ENCODE assay signal across 8 cellular contexts in the genomic region with DNA sequence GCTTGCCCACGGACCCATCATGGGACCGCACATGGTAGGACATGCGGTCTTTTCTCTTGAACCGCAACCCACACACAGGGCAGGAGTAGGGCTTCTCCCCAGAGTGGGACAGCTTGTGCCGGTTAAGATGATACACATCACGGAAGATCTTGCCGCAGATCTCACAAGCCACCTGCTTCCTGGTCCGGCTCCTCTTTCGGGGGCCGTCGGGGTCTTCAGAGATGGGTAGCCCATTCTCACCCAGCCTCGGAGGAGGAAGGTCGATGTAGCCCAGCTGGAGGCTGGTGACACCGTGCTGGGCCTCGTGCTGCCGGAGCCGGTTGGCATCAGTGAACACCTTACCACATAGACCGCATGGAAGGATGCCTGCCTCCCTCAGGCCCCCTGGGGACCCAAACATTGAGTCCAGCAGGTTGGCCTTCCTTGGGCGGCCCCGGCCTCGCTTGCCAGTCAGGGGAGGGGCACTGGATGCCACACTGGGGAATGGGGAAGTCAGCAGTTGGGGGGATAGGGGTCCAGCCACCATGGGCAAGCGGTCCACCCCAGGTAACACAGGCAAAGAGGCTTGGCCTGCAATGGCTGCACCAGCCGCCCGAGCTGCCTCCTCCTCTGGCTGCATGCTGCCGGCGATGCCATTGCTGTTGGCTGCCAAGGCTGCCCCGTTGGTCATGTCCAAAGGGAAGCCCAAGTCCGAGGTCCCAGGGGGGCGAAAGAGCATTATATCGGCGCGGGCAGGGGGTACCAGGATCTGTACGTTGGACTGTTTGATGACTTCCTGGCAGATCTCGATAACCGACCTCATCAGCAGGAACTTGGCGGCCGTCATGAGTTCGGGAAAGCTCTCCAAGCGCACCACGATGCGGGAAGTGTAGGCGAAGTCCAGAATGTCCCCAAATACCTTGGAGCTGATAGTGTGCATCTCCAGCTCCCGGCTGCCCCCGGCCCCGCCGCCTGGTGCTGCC. TPM values are rescaled to one million over a fixed set of nuclear protein-coding genes. Genes with fewer than 3 reads are reported as not detected.
DNase-seq lines count a peak whose midpoint lies in the region; ATAC-seq, FAIRE-seq and TF ChIP-seq lines count a peak whose summit lies in the region.

No MANE protein-coding gene starts in this region.

- H3K27me3 ChIP-seq in Panc1 (ENCODE audit: control insufficient read depth, insufficient read depth, low read length) = no peaks in the 10 kb centered on the region
- H3K27me3 ChIP-seq in GM12878 (replicated peaks in 1 of 2; ENCODE audit: control insufficient read depth in 2 of 2, insufficient read depth in 2 of 2, low read length in 1 of 2) = no peaks in the 10 kb centered on the region
- H3K27me3 ChIP-seq in WERI-Rb-1 (ENCODE audit: insufficient read depth, low read depth, severe bottlenecking) = no peaks in the 10 kb centered on the region

- H3K36me3 ChIP-seq in Panc1 (ENCODE audit: control insufficient read depth, insufficient read depth, low read length) (no peaks in the 10 kb centered on the region), GM12878 (ENCODE audit: control insufficient read depth in 2 of 2, insufficient read depth in 2 of 2, low read length in 1 of 2) (peaks cover 14 to 15% of the 10 kb centered on the region in 2 experiments), WERI-Rb-1 (peaks cover 52% of the 10 kb centered on the region)

- POLR2A ChIA-PET in Panc1 (lab: Charles Lee) (no interaction called here), GM12878 (lab: Charles Lee) (no interaction called here)

- H3K9ac ChIP-seq in GM12878 (ENCODE audit: control insufficient read depth, insufficient read depth, low read length) = peak overlapping the region; percentile 71

- intact Hi-C loops in Panc1 (cut with micrococcal nuclease; ENCODE audit: unreplicated experiment) (no loop called here), GM12878 (cut with micrococcal nuclease; ENCODE audit: unreplicated experiment) (loop anchor here (5.0 kb wide), 2 partner anchors 53 to 408 kb away; a partner anchor contains a TSS)

- H3K4me2 ChIP-seq in GM12878 (ENCODE audit: control insufficient read depth, insufficient read depth) = peak overlapping the region; percentile 99

- ATAC-seq in Panc1 (no peak), GM12878 (peak; percentile 26), GM19397 (IDR thresholded peaks at IDR 0.05; ENCODE audit: unreplicated experiment) (no peak), GM21390 (IDR thresholded peaks at IDR 0.05; ENCODE audit: unreplicated experiment) (no peak)

- H3K27ac ChIP-seq in Panc1 (ENCODE audit: low read length) (no peak overlapping the region; the same call in 1 of the 2 replicates), GM12878 (ENCODE audit: control insufficient read depth, insufficient read depth) (peak overlapping the region; percentile 57), WERI-Rb-1 (no peak overlapping the region)

- H2AFZ ChIP-seq in GM12878 (ENCODE audit: control insufficient read depth, low read depth, low read length) = peak overlapping the region; percentile 16

- H3K4me3 ChIP-seq in Panc1 (ENCODE audit: low read depth in 2 of 2, low read length in 2 of 2) (peak overlapping the region; percentile 45 to 53), GM12878 (peak overlapping the region; percentile 85), WERI-Rb-1 (ENCODE audit: low read depth, low read length) (no peak overlapping the region)

- H3K9me3 ChIP-seq in Panc1 (ENCODE audit: control insufficient read depth, insufficient read depth, low read depth, low read length) (no peaks in the 10 kb centered on the region), GM12878 (replicated peaks; ENCODE audit: control insufficient read depth, insufficient read depth, low read length) (no peaks in the 10 kb centered on the region), WERI-Rb-1 (ENCODE audit: severe bottlenecking) (no peaks in the 10 kb centered on the region)

- peak; percentile 66 for TF ChIP-seq POLR2A in GM12878 (IDR thresholded peaks at IDR 0.05; ENCODE audit: low read depth, low read length)

- BruUV-seq in Panc1 (replicated peaks; lab: Mats Ljungman, UMichigan) (no TSS peak), GM12878 (replicated peaks; lab: Mats Ljungman, UMichigan) (no TSS peak)

- TF ChIP-seq CTCF in GM10266 (IDR thresholded peaks at IDR 0.05; ENCODE audit: control insufficient read depth, insufficient read depth, low read depth, missing control alignments) = no peak
- TF ChIP-seq CTCF in Panc1 (IDR thresholded peaks at IDR 0.05) = no peak
- TF ChIP-seq CTCF in GM12878 (IDR thresholded peaks at IDR 0.05 in 2 of 3, conservative IDR thresholded peaks at IDR 0.05 in 1 of 3; ENCODE audit: control insufficient read depth in 2 of 3, extremely low read depth in 1 of 3, insufficient read depth in 1 of 3, low read depth in 3 of 3, low read length in 3 of 3) = no peak
- TF ChIP-seq CTCF in WERI-Rb-1 (IDR thresholded peaks at IDR 0.05; ENCODE audit: low read depth, low read length) = no peak

- DNase-seq in GM10266 (ENCODE audit: extremely low spot score) = peak; percentile 42
- no peak for DNase-seq in Panc1 (ENCODE audit: low read depth, low spot score)
- no peak for DNase-seq in GM12878 (ENCODE audit: low read depth, low spot score)
- peak; percentile 76 for DNase-seq in iris pigment epithelial cell (ENCODE audit: low read depth)
- peak; percentile 24 for DNase-seq in stimulated activated CD4-positive, alpha-beta T cell treated with anti-CD3 and anti-CD28 coated beads, Interleukin-1b, Interleukin-23, amount 100 ng/mL, for 48 hours
- no peak for DNase-seq in WERI-Rb-1

- RAD21 ChIA-PET in GM12878 (lab: Charles Lee; ENCODE audit: unreplicated experiment) = interaction anchor here (1.0 kb wide), 1 partner anchor 55 kb away, joined by 4 read pairs; no protein-coding TSS in a partner anchor

- peaks cover 40% of the 10 kb centered on the region for H3K79me2 ChIP-seq in GM12878 (ENCODE audit: control insufficient read depth, insufficient read depth, low read length)

- SMC1A ChIA-PET in GM12878 (lab: Charles Lee; ENCODE audit: uncharacterized antibody, unreplicated experiment) = interaction anchor here (0.7 to 0.9 kb wide), 3 partner anchors 69 to 294 kb away, joined by 3 read pairs; no protein-coding TSS in a partner anchor

- H4K20me1 ChIP-seq in GM12878 (ENCODE audit: control insufficient read depth, insufficient read depth) = peaks cover 5% of the 10 kb centered on the region; the same call in 1 of the 2 replicates

- no peak for TF ChIP-seq EP300 in GM12878 (IDR thresholded peaks at IDR 0.05; ENCODE audit: borderline replicate concordance in 1 of 2, control insufficient read depth in 1 of 2, low read depth in 2 of 2, low read length in 2 of 2)

- WGBS in GM12878 (ENCODE audit: insufficient coverage, insufficient replicate concordance, low lambda C conversion rate, missing lambda C conversion rate) = 3% methylated on average over 46 of the region's 46 CpGs

- peak; percentile 27 for FAIRE-seq in GM12878 (lab: Jason Lieb, UNC)

- CTCF ChIA-PET in Panc1 (lab: Charles Lee) = no interaction called here
- CTCF ChIA-PET in GM12878 (lab: Yijun Ruan, JAX) = interaction anchor here (0.8 to 1.8 kb wide), 7 partner anchors 8 to 625 kb away, joined by 3 to 4 read pairs (median 4); a partner anchor contains a TSS

- TF ChIP-seq RAD21 in GM12878 (IDR thresholded peaks at IDR 0.05; ENCODE audit: insufficient read depth, low read depth, low read length) = no peak

- in situ Hi-C loops in Panc1 (cut with HindIII; ENCODE audit: low pct_unique_long_range_greater_than_20kb, low sequenced_read_pairs) (no loop called here), GM12878 (cut with MboI) (loop anchor here (5.0 kb wide), 1 partner anchor 53 kb away; a partner anchor contains a TSS)

- peaks cover 17% of the 10 kb centered on the region for H3K4me1 ChIP-seq in Panc1 (ENCODE audit: control insufficient read depth, insufficient read depth, low read length)
- H3K4me1 ChIP-seq in GM12878 (ENCODE audit: control insufficient read depth, insufficient read depth, low read length) = peaks cover 20% of the 10 kb centered on the region

RNA-seq across cellular contexts. Expression of a gene that starts 1.5 kb away (rescaled TPM):
- total RNA-seq in Panc1 (2021; ENCODE audit: unreplicated experiment) (18.6 TPM), GM12878 (2014; rRNA removed) (20.4 and 22.3 TPM in 2 replicates), GM12878 (2014; rRNA removed; fragmentation: Illumina TruSeq; extraction: Trizol) (12.3 and 12.5 TPM in 2 replicates), GM12878 (2021) (27.3 and 32.7 TPM in 2 replicates)
- polyA plus RNA-seq in Panc1 (2012; ENCODE audit: insufficient read length) = 30.3 TPM
- 50.6 and 62.7 TPM in 2 replicates for total RNA-seq in GM12878 (2013; cell fraction: nucleolus; rRNA removed)
- 10.2 TPM for polyA plus RNA-seq in GM12878 (2011; ENCODE audit: low read depth)
- polyA plus RNA-seq in GM12878 (2011; rRNA removed) (10.6 and 15.3 TPM in 2 replicates), GM12878 (2014; fragmentation: Illumina TruSeq; extraction: Trizol) (14.3 and 17.3 TPM in 2 replicates), GM12878 (2014; fragmentation: Nextera tagmentation; extraction: Ambion mirVana) (1 to 10 TPM; 3.6 to 4.5 TPM), GM12878 (2014; rRNA removed) (17.7 and 21.2 TPM in 2 replicates), GM12878 (2016; fragmentation: Nextera tagmentation; extraction: Ambion mirVana) (1 to 10 TPM; 4.4 to 5.0 TPM)
- polyA plus RNA-seq in GM12878 (2011; cell fraction: cytosol; rRNA removed) = 16.7 and 17.7 TPM in 2 replicates
- polyA plus RNA-seq in GM12878 (2011; cell fraction: nucleus; rRNA removed) = 42.9 and 54.5 TPM in 2 replicates
- polyA plus RNA-seq in GM12878 (2012) = 15.5 and 20.4 TPM in 2 replicates
- polyA minus RNA-seq in GM12878 (2011; rRNA and poly(A)+ RNA removed) = 24.4 and 45.8 TPM in 2 replicates
- 15.2 and 19.1 TPM in 2 replicates for polyA minus RNA-seq in GM12878 (2011; cell fraction: cytosol; rRNA and poly(A)+ RNA removed)
- polyA minus RNA-seq in GM12878 (2011; cell fraction: nucleus; rRNA and poly(A)+ RNA removed) = 30.3 and 54.0 TPM in 2 replicates

RNA-seq across cellular contexts. Expression of a gene that starts 52.4 kb away (rescaled TPM):
- 3.6 TPM for total RNA-seq in Panc1 (2021; ENCODE audit: unreplicated experiment)
- 3.5 TPM for polyA plus RNA-seq in Panc1 (2012; ENCODE audit: insufficient read length)
- total RNA-seq in GM12878 (2013; cell fraction: nucleolus; rRNA removed) = 20.7 and 25.3 TPM in 2 replicates
- 3.4 and 3.6 TPM in 2 replicates for total RNA-seq in GM12878 (2014; rRNA removed)
- 2.3 and 2.6 TPM in 2 replicates for total RNA-seq in GM12878 (2014; rRNA removed; fragmentation: Illumina TruSeq; extraction: Trizol)
- total RNA-seq in GM12878 (2021) = 3.8 and 4.1 TPM in 2 replicates
- 4.0 TPM for polyA plus RNA-seq in GM12878 (2011; ENCODE audit: low read depth)
- polyA plus RNA-seq in GM12878 (2011; rRNA removed) = 5.6 and 6.5 TPM in 2 replicates
- 5.9 and 6.6 TPM in 2 replicates for polyA plus RNA-seq in GM12878 (2011; cell fraction: cytosol; rRNA removed)
- 7.6 and 10.6 TPM in 2 replicates for polyA plus RNA-seq in GM12878 (2011; cell fraction: nucleus; rRNA removed)
- 6.1 and 8.8 TPM in 2 replicates for polyA plus RNA-seq in GM12878 (2012)
- 1.2 and 2.4 TPM in 2 replicates for polyA plus RNA-seq in GM12878 (2014; fragmentation: Illumina TruSeq; extraction: Trizol)
- under 1 TPM; 0.77 to 0.80 TPM for polyA plus RNA-seq in GM12878 (2014; fragmentation: Nextera tagmentation; extraction: Ambion mirVana)
- 2.4 and 2.9 TPM in 2 replicates for polyA plus RNA-seq in GM12878 (2014; rRNA removed)
- polyA plus RNA-seq in GM12878 (2016; fragmentation: Nextera tagmentation; extraction: Ambion mirVana) = 1 to 10 TPM; 3.0 to 3.1 TPM
- polyA minus RNA-seq in GM12878 (2011; rRNA and poly(A)+ RNA removed) = 4.2 and 7.3 TPM in 2 replicates
- polyA minus RNA-seq in GM12878 (2011; cell fraction: cytosol; rRNA and poly(A)+ RNA removed) = 2.0 and 2.4 TPM in 2 replicates
- polyA minus RNA-seq in GM12878 (2011; cell fraction: nucleus; rRNA and poly(A)+ RNA removed) = 6.4 and 8.6 TPM in 2 replicates

RNA-seq across cellular contexts. Expression of a gene that starts 54.8 kb away (rescaled TPM):
- total RNA-seq in Panc1 (2021; ENCODE audit: unreplicated experiment) = 51.2 TPM
- polyA plus RNA-seq in Panc1 (2012; ENCODE audit: insufficient read length) = 78.3 TPM
- 59.6 and 69.7 TPM in 2 replicates for total RNA-seq in GM12878 (2013; cell fraction: nucleolus; rRNA removed)
- 61.7 and 62.3 TPM in 2 replicates for total RNA-seq in GM12878 (2014; rRNA removed)
- total RNA-seq in GM12878 (2014; rRNA removed; fragmentation: Illumina TruSeq; extraction: Trizol) = 64.1 and 65.0 TPM in 2 replicates
- 59.1 and 59.9 TPM in 2 replicates for total RNA-seq in GM12878 (2021)
- polyA plus RNA-seq in GM12878 (2011; ENCODE audit: low read depth) = 55.1 TPM
- polyA plus RNA-seq in GM12878 (2011; rRNA removed) = 87.2 and 112 TPM in 2 replicates
- 50.6 and 50.9 TPM in 2 replicates for polyA plus RNA-seq in GM12878 (2011; cell fraction: cytosol; rRNA removed)
- 46.1 and 49.4 TPM in 2 replicates for polyA plus RNA-seq in GM12878 (2011; cell fraction: nucleus; rRNA removed)
- 45.8 and 53.0 TPM in 2 replicates for polyA plus RNA-seq in GM12878 (2012)
- polyA plus RNA-seq in GM12878 (2014; fragmentation: Illumina TruSeq; extraction: Trizol) = 84.4 and 104 TPM in 2 replicates
- polyA plus RNA-seq in GM12878 (2014; fragmentation: Nextera tagmentation; extraction: Ambion mirVana) = 100 to 1,000 TPM; 120 to 147 TPM
- 59.7 and 71.1 TPM in 2 replicates for polyA plus RNA-seq in GM12878 (2014; rRNA removed)
- 100 to 1,000 TPM; 119 to 124 TPM for polyA plus RNA-seq in GM12878 (2016; fragmentation: Nextera tagmentation; extraction: Ambion mirVana)
- 67.8 and 86.8 TPM in 2 replicates for polyA minus RNA-seq in GM12878 (2011; rRNA and poly(A)+ RNA removed)
- 22.7 and 32.2 TPM in 2 replicates for polyA minus RNA-seq in GM12878 (2011; cell fraction: cytosol; rRNA and poly(A)+ RNA removed)
- 18.0 and 29.5 TPM in 2 replicates for polyA minus RNA-seq in GM12878 (2011; cell fraction: nucleus; rRNA and poly(A)+ RNA removed)

Comparison
In these comparisons a context has a peak if more than half of its experiments do, and no peak if none do; other contexts are left out.
1. DNase-seq: peak in GM10266 (single experiment), iris pigment epithelial cell (single experiment) and stimulated activated CD4-positive, alpha-beta T cell treated with anti-CD3 and anti-CD28 coated beads, Interleukin-1b, Interleukin-23, amount 100 ng/mL, for 48 hours (single experiment); none in Panc1 (single experiment), GM12878 (single experiment) and WERI-Rb-1 (single experiment).